In the genomic region with DNA sequence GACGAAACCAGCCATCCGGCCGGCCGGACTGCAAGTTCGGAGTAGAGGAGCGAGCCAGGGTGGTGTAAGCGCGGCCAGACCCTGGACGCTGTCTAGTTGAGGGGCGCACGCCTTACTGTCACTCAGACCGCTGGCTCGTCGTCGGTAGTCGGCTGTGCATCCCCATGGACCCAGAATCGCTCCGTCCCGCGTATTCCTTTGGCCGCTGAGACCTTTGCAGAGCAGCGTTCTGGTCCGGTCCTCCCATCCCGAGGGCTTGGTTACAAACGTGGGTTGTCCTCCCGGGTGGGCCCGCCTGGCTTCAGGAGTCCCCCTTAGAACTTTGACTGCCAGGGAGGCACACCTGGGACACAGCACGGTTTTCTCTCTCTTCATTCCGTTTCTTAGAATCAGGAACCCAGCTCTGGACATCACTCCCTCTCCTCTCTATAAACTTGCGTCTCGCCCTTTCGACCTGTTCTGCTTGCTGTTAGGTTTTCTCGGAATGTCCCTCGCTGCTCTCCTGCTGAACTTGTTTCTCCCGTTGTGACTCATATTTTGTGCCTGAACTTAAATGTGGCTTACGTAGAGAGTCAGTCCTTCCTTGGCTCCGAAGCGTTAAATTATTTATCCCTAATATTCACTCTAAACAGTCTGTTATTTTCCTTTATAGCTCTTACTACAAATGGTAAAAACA, we compare ENCODE assay signal across 8 cellular contexts. TPM values are rescaled to one million over a fixed set of nuclear protein-coding genes. Genes with fewer than 3 reads are reported as not detected.
A peak's percentile ranks its signal among the peaks of the same experiment; 100 is the strongest.
DNase-seq lines count a peak whose midpoint lies in the region; ATAC-seq and TF ChIP-seq lines count a peak whose summit lies in the region.

No MANE protein-coding gene starts in this region.

- H3K14ac ChIP-seq in H9 (ENCODE audit: insufficient read depth, low read length): peak overlapping the region; percentile 76; the same call in 1 of the 2 replicates

- H2BK15ac ChIP-seq in H9 (ENCODE audit: low read depth, low read length): no peak overlapping the region

- H3K9me3 ChIP-seq in H9 (ENCODE audit: control insufficient read depth, low read depth, low read length): no peaks in the 10 kb centered on the region

- peaks cover 16% of the 10 kb centered on the region for H3K23me2 ChIP-seq in H9 (ENCODE audit: insufficient read length, low read depth, low read length, poor library complexity, severe bottlenecking)

- H4K20me1 ChIP-seq in H9 (ENCODE audit: control insufficient read depth, insufficient read depth, insufficient read length): no peaks in the 10 kb centered on the region

- 0 out of 2 replicates have a peak, but pooled peaks cover 2% of the 10 kb centered on the region for H3K4me1 ChIP-seq in H9 (ENCODE audit: insufficient read depth, low read length)

- no peak overlapping the region for H2AFZ ChIP-seq in H9 (ENCODE audit: low read length)

- H3K36me3 Mint-ChIP-seq in H9 (ENCODE audit: insufficient read depth in 1 of 3, low read depth in 3 of 3): peaks cover 11 to 22% (median 19%) of the 10 kb centered on the region in 3 experiments; a peak in 6 of 7 replicates
- peaks cover 45% of the 10 kb centered on the region for H3K36me3 Mint-ChIP-seq in stimulated activated effector memory CD8-positive, alpha-beta T cell treated with anti-CD3 and anti-CD28 coated beads, Interleukin-12 subunit alpha, Interleukin-12 subunit beta, amount 100 ng/mL, for 72 hours

- no peak overlapping the region for H2BK20ac ChIP-seq in H9 (ENCODE audit: low read depth, low read length, poor library complexity, severe bottlenecking)

- peaks cover 24% of the 10 kb centered on the region for H3K27me3 Mint-ChIP-seq in H9 (ENCODE audit: low read depth)

- no peak overlapping the region for H3K4ac ChIP-seq in H9 (ENCODE audit: low read depth, low read length)

- peaks cover 17 to 21% of the 10 kb centered on the region in 2 experiments for H3K4me1 Mint-ChIP-seq in H9
- peaks cover 41% of the 10 kb centered on the region for H3K4me1 Mint-ChIP-seq in stimulated activated effector memory CD8-positive, alpha-beta T cell treated with anti-CD3 and anti-CD28 coated beads, Interleukin-12 subunit alpha, Interleukin-12 subunit beta, amount 100 ng/mL, for 72 hours

- DNase-seq in SIG-M5 treated with dmso at 0.1 percent for 504 hours (lab: John Stamatoyannopoulos, UW; ENCODE audit: unreplicated experiment) (peak; percentile 40), SIG-M5 (lab: John Stamatoyannopoulos, UW) (no peak), H9 (no peak), LoVo (ENCODE audit: low spot score) (peak; percentile 23), astrocyte of the hippocampus (ENCODE audit: low read depth, low spot score) (peak; percentile 55), iPS-NIHi7 (ENCODE audit: extremely low spot score) (peak; percentile 25), NCI-H2196 treated with DMSO at 0.1 percent for 48 hours (lab: John Stamatoyannopoulos, UW; ENCODE audit: unreplicated experiment) (no peak)
- no peak for DNase-seq in stimulated activated effector memory CD8-positive, alpha-beta T cell treated with anti-CD3 and anti-CD28 coated beads, Interleukin-12 subunit alpha, Interleukin-12 subunit beta, amount 100 ng/mL, for 72 hours (ENCODE audit: low spot score in 2 of 2)

- no peak overlapping the region for H3T11ph ChIP-seq in H9 (ENCODE audit: low read length)

- H3K18ac ChIP-seq in H9 (ENCODE audit: insufficient read length, low read depth, low read length): peak overlapping the region; percentile 66

- no peak overlapping the region for H2BK120ac ChIP-seq in H9 (ENCODE audit: low read depth, low read length, poor library complexity, severe bottlenecking)

- peak overlapping the region; percentile 78 for H3K4me2 ChIP-seq in H9 (ENCODE audit: insufficient read depth, insufficient read length, low read length)

- H3K9ac ChIP-seq in H9 (ENCODE audit: extremely low read depth, insufficient read length, low read length): peak overlapping the region; percentile 39

- H3K79me1 ChIP-seq in H9 (ENCODE audit: insufficient read depth, low read depth, low read length, poor library complexity, severe bottlenecking): no peaks in the 10 kb centered on the region

- H3K27me3 ChIP-seq in H9 (ENCODE audit: insufficient read depth, low read length): no peaks in the 10 kb centered on the region; the same call in 1 of the 2 replicates

- H3K4me3 Mint-ChIP-seq in H9: peak overlapping the region; percentile 81 to 85
- H3K4me3 Mint-ChIP-seq in stimulated activated effector memory CD8-positive, alpha-beta T cell treated with anti-CD3 and anti-CD28 coated beads, Interleukin-12 subunit alpha, Interleukin-12 subunit beta, amount 100 ng/mL, for 72 hours: peak overlapping the region; percentile 99

- no peak for TF ChIP-seq CTCF in H9 (conservative IDR thresholded peaks at IDR 0.05)

- H2BK5ac ChIP-seq in H9 (ENCODE audit: insufficient read length, low read length): no peak overlapping the region

- no peak overlapping the region for H4K5ac ChIP-seq in H9 (ENCODE audit: insufficient read length, low read depth, low read length)

- H2BK12ac ChIP-seq in H9 (ENCODE audit: insufficient read length, low read depth, low read length): no peak overlapping the region

- no CpG with 5 or more reads among the region's 38 CpGs for WGBS in H9 (ENCODE audit: extremely low coverage, insufficient read length, low lambda C conversion rate)

- no peak overlapping the region for H4K91ac ChIP-seq in H9 (ENCODE audit: insufficient read length, low read depth, low read length)

- no peak overlapping the region for H3K27ac ChIP-seq in H9 (ENCODE audit: insufficient read length, low read depth, low read length)

- H3K27ac Mint-ChIP-seq in H9: peak overlapping the region in 1 of 3 experiments; percentile 39; a peak in 1 of 7 replicates
- H3K27ac Mint-ChIP-seq in stimulated activated effector memory CD8-positive, alpha-beta T cell treated with anti-CD3 and anti-CD28 coated beads, Interleukin-12 subunit alpha, Interleukin-12 subunit beta, amount 100 ng/mL, for 72 hours: peak overlapping the region; percentile 97

- no peaks in the 10 kb centered on the region; a peak in 1 of 5 replicates for H3K9me3 Mint-ChIP-seq in H9
- no peaks in the 10 kb centered on the region for H3K9me3 Mint-ChIP-seq in stimulated activated effector memory CD8-positive, alpha-beta T cell treated with anti-CD3 and anti-CD28 coated beads, Interleukin-12 subunit alpha, Interleukin-12 subunit beta, amount 100 ng/mL, for 72 hours

- H3K56ac ChIP-seq in H9 (ENCODE audit: insufficient read length, low read depth, low read length): no peak overlapping the region

- H2AK5ac ChIP-seq in H9 (ENCODE audit: insufficient read length, low read length): no peak overlapping the region

- H3K79me2 ChIP-seq in H9 (ENCODE audit: insufficient read depth, low read length): no peaks in the 10 kb centered on the region

- no peak overlapping the region for H3K23ac ChIP-seq in H9 (ENCODE audit: insufficient read length, low read depth, low read length)

- peak; percentile 60 for ATAC-seq in stimulated activated effector memory CD8-positive, alpha-beta T cell treated with anti-CD3 and anti-CD28 coated beads, Interleukin-12 subunit alpha, Interleukin-12 subunit beta, amount 100 ng/mL, for 72 hours

- no peak overlapping the region for H4K8ac ChIP-seq in H9 (replicated peaks; ENCODE audit: insufficient read length, low read depth, low read length)

RNA-seq across cellular contexts. Expression of a gene that starts 0.7 kb away (rescaled TPM):
- 26.6 and 30.4 TPM in 2 replicates for total RNA-seq in H9 (2021)

Comparison
In these comparisons a context has a peak if more than half of its experiments do, and no peak if none do; other contexts are left out.
1. DNase-seq: peak in SIG-M5 treated with dmso at 0.1 percent for 504 hours (single experiment), LoVo (single experiment), astrocyte of the hippocampus (single experiment) and iPS-NIHi7 (single experiment); none in SIG-M5 (single experiment), H9 (single experiment), stimulated activated effector memory CD8-positive, alpha-beta T cell treated with anti-CD3 and anti-CD28 coated beads, Interleukin-12 subunit alpha, Interleukin-12 subunit beta, amount 100 ng/mL, for 72 hours (0 of 2) and NCI-H2196 treated with DMSO at 0.1 percent for 48 hours (single experiment).